In the genomic region with DNA sequence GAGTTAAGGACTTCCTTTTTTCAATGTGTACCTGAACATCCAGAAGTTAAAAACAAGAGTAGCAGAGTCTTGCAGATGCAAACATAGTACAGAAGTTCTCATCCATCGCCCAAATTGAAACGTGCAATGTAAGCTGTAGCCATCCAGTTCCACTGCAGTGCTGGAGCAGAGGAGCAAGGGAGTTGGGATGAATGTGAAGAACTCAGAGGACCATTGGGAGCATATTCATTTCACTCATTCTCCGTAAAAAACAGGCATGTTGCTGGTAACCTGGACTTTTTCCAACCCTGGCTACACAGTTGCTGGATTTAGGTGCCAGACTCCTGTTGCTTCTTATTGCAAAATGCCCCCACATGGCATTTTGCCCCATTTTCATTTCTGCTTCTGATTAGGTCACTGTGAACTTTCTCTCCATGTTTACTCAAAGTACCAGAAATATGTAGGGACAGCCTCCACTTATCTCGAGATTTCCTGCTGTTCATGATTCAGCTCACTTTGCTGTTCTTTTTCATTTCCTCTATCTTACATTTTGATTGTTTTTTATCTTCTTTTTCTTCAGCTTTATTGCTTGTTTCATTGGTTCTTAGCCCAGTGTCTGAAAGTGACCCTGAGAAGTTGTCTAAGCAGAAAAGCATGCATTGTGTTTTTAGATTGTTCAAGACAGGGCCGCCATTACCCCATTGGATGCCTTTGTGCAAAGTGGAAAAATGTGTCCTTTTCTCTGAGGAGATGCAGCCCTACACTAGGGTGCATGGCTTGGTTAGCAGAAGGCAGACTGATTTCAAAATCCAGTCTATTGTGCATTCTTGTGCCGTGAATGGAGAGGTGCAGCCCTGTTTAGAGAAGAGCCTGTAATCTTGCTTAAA, we compare ENCODE assay signal across 10 cellular contexts.
DNase-seq lines count a peak whose midpoint lies in the region; ATAC-seq, FAIRE-seq and TF ChIP-seq lines count a peak whose summit lies in the region.
"Had no signal": no experiment of that assay in that cellular context is flagged by ENCODE, and none has a peak within 500 bp of the region (broad histone marks: within the 10 kb centered on the region; RNA-seq: fewer than 3 reads in every experiment).

No MANE protein-coding gene starts in this region.

- intact Hi-C loops in lower lobe of right lung (cut with DNase I): no loop called here

- no peak for TF ChIP-seq CTCF in AG09309 (IDR thresholded peaks at IDR 0.05; ENCODE audit: control insufficient read depth, insufficient read depth, low read depth, low read length, missing control alignments)
- TF ChIP-seq CTCF in lower lobe of right lung (IDR thresholded peaks at IDR 0.05): no peak

- H3K4me3 Mint-ChIP-seq in activated naive CD8-positive, alpha-beta T cell treated with anti-CD3 and anti-CD28 coated beads for 36 hours: no peak overlapping the region

- H3K4me1 Mint-ChIP-seq in activated naive CD8-positive, alpha-beta T cell treated with anti-CD3 and anti-CD28 coated beads for 36 hours: peaks cover 73% of the 10 kb centered on the region

- H3K4me3 ChIP-seq in AG09309 (ENCODE audit: control insufficient read depth, low read depth, low read length) (no peak overlapping the region), lower lobe of right lung (no peak overlapping the region)
- H3K4me3 ChIP-seq: esophagus squamous epithelium had no signal

- no peaks in the 10 kb centered on the region for H3K27me3 ChIP-seq in lower lobe of right lung (ENCODE audit: low read depth)
- H3K27me3 ChIP-seq: esophagus squamous epithelium had no signal

- H3K9me3 ChIP-seq in lower lobe of right lung: no peaks in the 10 kb centered on the region
- H3K9me3 ChIP-seq: esophagus squamous epithelium had no signal

- peak overlapping the region; percentile 51 for H3K27ac ChIP-seq in lower lobe of right lung
- H3K27ac ChIP-seq: esophagus squamous epithelium had no signal

- no peaks in the 10 kb centered on the region for H3K27me3 Mint-ChIP-seq in activated naive CD8-positive, alpha-beta T cell treated with anti-CD3 and anti-CD28 coated beads for 36 hours

- peak; percentile 15 for FAIRE-seq in G401.6 (lab: Jason Lieb, UNC)

- DNase-seq in AG09309 (ENCODE audit: low read depth) (peak; percentile 91), lower lobe of right lung (no peak), SHP77 treated with DMSO at 0.1 percent for 48 hours (lab: John Stamatoyannopoulos, UW) (no peak), NCI-H82 treated with DMSO at 0.1 percent for 48 hours (lab: John Stamatoyannopoulos, UW; ENCODE audit: unreplicated experiment) (no peak)
- DNase-seq in activated naive CD8-positive, alpha-beta T cell treated with anti-CD3 and anti-CD28 coated beads for 36 hours: no peak
- no peak for DNase-seq in stimulated activated CD4-positive, alpha-beta T cell treated with anti-CD3 and anti-CD28 coated beads, Interleukin-4, amount 100 ng/mL, for 4 hours
- DNase-seq: esophagus squamous epithelium, MM.1S had no signal

- no peaks in the 10 kb centered on the region for H3K36me3 ChIP-seq in lower lobe of right lung
- H3K36me3 ChIP-seq: esophagus squamous epithelium had no signal

- H3K27ac Mint-ChIP-seq in activated naive CD8-positive, alpha-beta T cell treated with anti-CD3 and anti-CD28 coated beads for 36 hours: peak overlapping the region; percentile 70

- peaks cover 37% of the 10 kb centered on the region for H3K4me1 ChIP-seq in lower lobe of right lung

- H3K36me3 Mint-ChIP-seq in activated naive CD8-positive, alpha-beta T cell treated with anti-CD3 and anti-CD28 coated beads for 36 hours: peaks cover 37% of the 10 kb centered on the region

- ATAC-seq in lower lobe of right lung (peak; percentile 58 to 64), GM19463 (IDR thresholded peaks at IDR 0.05; ENCODE audit: unreplicated experiment) (no peak)

- peaks cover 3% of the 10 kb centered on the region for H3K9me3 Mint-ChIP-seq in activated naive CD8-positive, alpha-beta T cell treated with anti-CD3 and anti-CD28 coated beads for 36 hours
